In genomic region chr1:225691861-225692516, GRCh38 we compare ENCODE assay signal across 14 cellular contexts. TPM values are rescaled to one million over a fixed set of nuclear protein-coding genes. Genes with fewer than 3 reads are reported as not detected.
DNase-seq lines count a peak whose midpoint lies in the region; TF ChIP-seq lines count a peak whose summit lies in the region.
"Had no signal": no experiment of that assay in that cellular context is flagged by ENCODE, and none has a peak within 500 bp of the region (broad histone marks: within the 10 kb centered on the region; RNA-seq: fewer than 3 reads in every experiment).

No MANE protein-coding gene starts in this region.

- peaks cover 16% of the 10 kb centered on the region for H3K4me1 Mint-ChIP-seq in Caco-2 (ENCODE audit: low read depth, unreplicated experiment)
- H3K4me1 Mint-ChIP-seq: naive thymus-derived CD4-positive, alpha-beta T cell had no signal

- BruUV-seq in Caco-2 (replicated peaks; lab: Mats Ljungman, UMichigan) = no TSS peak

- CTCF ChIA-PET in Caco-2 (lab: Charles Lee) = interaction anchor here (0.6 kb wide), 1 partner anchor 83 kb away, joined by 3 read pairs; no protein-coding TSS in a partner anchor

- H3K27me3 Mint-ChIP-seq in Caco-2 (ENCODE audit: insufficient read depth, unreplicated experiment) = no peaks in the 10 kb centered on the region

- H3K4me3 ChIP-seq in SJCRH30 = no peak overlapping the region
- H3K4me3 ChIP-seq in Caco-2 (ENCODE audit: low read depth, low read length) = no peak overlapping the region
- H3K4me3 ChIP-seq: cardiac muscle cell had no signal

- no peak overlapping the region for H3K4me3 Mint-ChIP-seq in Caco-2 (ENCODE audit: unreplicated experiment)
- H3K4me3 Mint-ChIP-seq: naive thymus-derived CD4-positive, alpha-beta T cell had no signal

- intact Hi-C loops in Caco-2 (cut with micrococcal nuclease; ENCODE audit: unreplicated experiment) = no loop called here

- H3K27ac Mint-ChIP-seq in Caco-2 (ENCODE audit: unreplicated experiment) = no peak overlapping the region
- H3K27ac Mint-ChIP-seq: naive thymus-derived CD4-positive, alpha-beta T cell had no signal

- peak overlapping the region; percentile 30; the same call in 1 of the 2 replicates for H3K27ac ChIP-seq in SJCRH30
- H3K27ac ChIP-seq: cardiac muscle cell, epithelial cell of prostate had no signal

- TF ChIP-seq CTCF in Caco-2 (IDR thresholded peaks at IDR 0.05; ENCODE audit: insufficient read depth in 1 of 2, low read depth in 1 of 2, low read length in 1 of 2, severe bottlenecking in 1 of 2, unreplicated experiment in 1 of 2) = no peak

- H3K9me3 ChIP-seq in SJCRH30 (replicated peaks) (no peaks in the 10 kb centered on the region), Caco-2 (0 out of 2 replicates have a peak, but pooled peaks cover 3% of the 10 kb centered on the region)

- POLR2A ChIA-PET in Caco-2 (lab: Charles Lee) = interaction anchor here (0.5 to 0.6 kb wide), 2 partner anchors 19 to 27 kb away, joined by 3 to 4 read pairs; no protein-coding TSS in a partner anchor

- peaks cover 11% of the 10 kb centered on the region for H3K9me3 Mint-ChIP-seq in Caco-2 (ENCODE audit: unreplicated experiment)

- H3K27me3 ChIP-seq in SJCRH30 (no peaks in the 10 kb centered on the region), Caco-2 (replicated peaks; ENCODE audit: control insufficient read depth, insufficient read depth, low read length) (no peaks in the 10 kb centered on the region)
- H3K27me3 ChIP-seq: cardiac muscle cell had no signal

- peak; percentile 79 for DNase-seq in AG20443 (ENCODE audit: low spot score)
- peak; percentile 71 to 76 for DNase-seq in SJCRH30
- peak; percentile 59 for DNase-seq in fibroblast of gingiva (ENCODE audit: low read depth)
- DNase-seq in renal cortical epithelial cell (ENCODE audit: low read depth) = peak; percentile 91
- DNase-seq in amygdala (lab: John Stamatoyannopoulos, UW) = no peak
- DNase-seq in NCI-H187 (lab: John Stamatoyannopoulos, UW) = no peak
- no peak for DNase-seq in mucosa of gallbladder (ENCODE audit: low spot score)
- DNase-seq in Caco-2 = no peak
- DNase-seq: activated CD4-positive, CD25-positive, alpha-beta regulatory T cell treated with anti-CD3 and anti-CD28 coated beads, Interleukin-2, amount 50 U/mL, for 72 hours; activated T-cell treated with anti-CD3 and anti-CD28 coated beads, Interleukin-2, amount 50 U/mL, for 1 hour; naive thymus-derived CD4-positive, alpha-beta T cell; NCI-H1436 treated with DMSO at 0.1 percent for 48 hours had no signal

- no peaks in the 10 kb centered on the region for H3K36me3 ChIP-seq in SJCRH30
- H3K36me3 ChIP-seq in Caco-2 (ENCODE audit: control insufficient read depth, insufficient read depth, low read length) = no peaks in the 10 kb centered on the region
- H3K36me3 ChIP-seq: cardiac muscle cell had no signal

- no peaks in the 10 kb centered on the region for H3K36me3 Mint-ChIP-seq in Caco-2 (ENCODE audit: insufficient read depth, unreplicated experiment)

- peaks cover 49% of the 10 kb centered on the region for H3K4me1 ChIP-seq in SJCRH30
- peaks cover 19% of the 10 kb centered on the region for H3K4me1 ChIP-seq in Caco-2

RNA-seq across cellular contexts. Expression of gene ENAH, which starts 39.1 kb away (rescaled TPM):
- 206 and 246 TPM in 2 replicates for total RNA-seq in SJCRH30 (2014; rRNA removed; shearing (Covaris generic))
- 85.8 and 205 TPM in 2 replicates for total RNA-seq in renal cortical epithelial cell
- total RNA-seq in mucosa of gallbladder = 258 TPM
- 78.0 and 80.0 TPM in 2 replicates for total RNA-seq in Caco-2 (2022)

Comparison
In these comparisons a context has a peak if more than half of its experiments do, and no peak if none do; other contexts are left out.
1. DNase-seq: peak in AG20443 (single experiment), SJCRH30 (2 of 2), fibroblast of gingiva (single experiment) and renal cortical epithelial cell (single experiment); none in amygdala (0 of 56), NCI-H187 (0 of 2), mucosa of gallbladder (single experiment) and Caco-2 (0 of 2).